ENCODE assay signal across 10 cellular contexts in the genomic region with DNA sequence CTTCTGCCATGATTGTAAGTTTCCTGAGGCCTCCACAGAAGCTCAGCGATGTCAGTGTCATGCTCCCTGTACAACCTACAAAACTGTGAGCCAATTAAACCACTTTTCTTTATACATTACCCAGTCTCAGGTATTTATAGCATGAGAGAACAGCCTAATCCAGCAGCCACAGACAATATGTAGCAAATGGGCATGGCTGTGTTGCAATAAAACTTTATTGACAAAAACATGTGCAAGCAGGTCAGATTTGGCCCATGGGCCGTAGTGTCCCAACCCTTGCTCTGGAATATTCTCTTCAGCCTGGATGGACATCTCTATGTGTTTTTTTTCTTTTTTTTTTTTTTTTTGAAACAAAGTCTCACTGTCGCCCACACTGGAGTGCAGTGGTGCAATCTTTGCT.
"Had no signal": no experiment of that assay in that cellular context is flagged by ENCODE, and none has a peak within 500 bp of the region (broad histone marks: within the 10 kb centered on the region; RNA-seq: fewer than 3 reads in every experiment).

No MANE protein-coding gene starts in this region.

- H3K27ac ChIP-seq: GM23248, HL-60, KMS-11 had no signal

- H3K9me3 ChIP-seq: HAP-1 had no signal

- H3K36me3 ChIP-seq: HAP-1 had no signal

- H3K4me3 ChIP-seq: GM23248, HAP-1 had no signal

- H3K9ac ChIP-seq: GM23248, KMS-11 had no signal

- H3K4me1 ChIP-seq: HAP-1 had no signal

- H2AFZ ChIP-seq: GM23248 had no signal

- ATAC-seq: HCT116 had no signal

- DNase-seq: GM23248, GOT3, H7, HFFc6, IMR-90, KBM-7 had no signal
